In the genomic region with DNA sequence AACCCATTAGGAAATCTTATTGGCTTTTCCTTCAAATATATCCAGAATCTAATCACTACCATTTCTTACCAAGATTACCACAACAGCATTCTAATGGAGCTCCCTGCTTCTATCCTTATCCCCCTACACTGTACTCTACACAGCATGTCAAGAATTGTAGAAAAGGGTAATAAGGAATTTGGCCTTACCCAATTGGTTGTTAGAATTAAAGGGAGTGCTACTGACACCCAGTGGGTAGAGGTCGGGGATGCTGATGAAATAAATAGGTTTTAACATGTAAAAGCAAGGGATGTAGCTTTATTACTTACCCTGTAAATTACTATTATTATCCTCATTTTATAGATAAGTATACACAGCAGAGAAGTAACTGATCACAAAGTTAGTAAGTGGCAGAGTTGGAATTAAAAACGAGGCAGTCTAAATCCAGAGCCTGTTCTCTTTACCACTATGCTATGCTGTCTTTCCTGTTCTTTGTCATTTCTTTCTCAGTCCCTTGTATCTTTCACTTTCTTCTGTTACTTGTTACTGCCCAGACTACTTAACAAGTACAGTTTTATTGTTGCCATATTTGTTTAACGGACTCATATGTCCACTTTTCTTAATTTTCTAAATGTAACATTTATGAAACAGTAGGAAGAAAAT, we compare ENCODE assay signal across 1 cellular context.
TF ChIP-seq lines count a peak whose summit lies in the region.

No MANE protein-coding gene starts in this region.

TF ChIP-seq in WTC11, 78 proteins besides CTCF, POLR2A, EP300 and RAD21 (continued from another document):
- TF ChIP-seq, protein P1, sequence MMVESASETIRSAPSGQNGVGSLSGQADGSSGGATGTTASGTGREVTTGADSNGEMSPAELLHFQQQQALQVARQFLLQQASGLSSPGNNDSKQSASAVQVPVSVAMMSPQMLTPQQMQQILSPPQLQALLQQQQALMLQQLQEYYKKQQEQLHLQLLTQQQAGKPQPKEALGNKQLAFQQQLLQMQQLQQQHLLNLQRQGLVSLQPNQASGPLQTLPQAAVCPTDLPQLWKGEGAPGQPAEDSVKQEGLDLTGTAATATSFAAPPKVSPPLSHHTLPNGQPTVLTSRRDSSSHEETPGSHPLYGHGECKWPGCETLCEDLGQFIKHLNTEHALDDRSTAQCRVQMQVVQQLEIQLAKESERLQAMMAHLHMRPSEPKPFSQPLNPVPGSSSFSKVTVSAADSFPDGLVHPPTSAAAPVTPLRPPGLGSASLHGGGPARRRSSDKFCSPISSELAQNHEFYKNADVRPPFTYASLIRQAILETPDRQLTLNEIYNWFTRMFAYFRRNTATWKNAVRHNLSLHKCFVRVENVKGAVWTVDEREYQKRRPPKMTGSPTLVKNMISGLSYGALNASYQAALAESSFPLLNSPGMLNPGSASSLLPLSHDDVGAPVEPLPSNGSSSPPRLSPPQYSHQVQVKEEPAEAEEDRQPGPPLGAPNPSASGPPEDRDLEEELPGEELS (CRISPR knock-in tag; IDR thresholded peaks at IDR 0.05), result no peak
- TF ChIP-seq MXD4 (CRISPR knock-in tag; IDR thresholded peaks at IDR 0.05; ENCODE audit: borderline replicate concordance) (no peak), TP53 (CRISPR knock-in tag; IDR thresholded peaks at IDR 0.05) (no peak), ZNF121 (CRISPR knock-in tag; IDR thresholded peaks at IDR 0.05) (no peak), GTF2I (CRISPR knock-in tag; conservative IDR thresholded peaks at IDR 0.05) (no peak)
